3 cellular contexts compared by ENCODE assay signal in the genomic region with DNA sequence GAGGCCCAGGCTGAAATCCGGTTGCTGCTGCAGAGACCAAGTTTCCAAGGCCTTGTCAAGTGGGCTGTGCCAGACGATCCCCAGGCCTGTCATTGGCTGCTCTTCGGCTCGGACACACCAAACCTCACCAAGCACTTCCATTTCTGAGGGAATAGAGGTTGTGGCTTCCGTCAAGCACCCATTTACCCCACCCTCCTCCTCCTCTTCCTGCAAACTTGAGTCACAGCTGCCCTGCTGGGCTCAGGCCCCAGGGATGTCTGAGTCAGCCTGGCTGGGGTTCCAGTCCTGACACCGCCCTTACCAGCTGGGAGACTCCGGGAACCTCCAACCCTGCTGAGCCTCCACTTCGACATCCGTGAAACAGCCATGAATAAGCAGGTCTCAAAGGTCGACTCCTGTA. TPM values are rescaled to one million over a fixed set of nuclear protein-coding genes. Genes with fewer than 3 reads are reported as not detected.
"Had no signal": no experiment of that assay in that cellular context is flagged by ENCODE, and none has a peak within 500 bp of the region (broad histone marks: within the 10 kb centered on the region; RNA-seq: fewer than 3 reads in every experiment).

No MANE protein-coding gene starts in this region.

RNA-seq across cellular contexts. Expression of a gene that starts 31.1 kb away (rescaled TPM):
- total RNA-seq: chondrocyte, hepatocyte, progenitor cell of endocrine pancreas had no signal
- polyA plus RNA-seq: hepatocyte had no signal
